Comparison of ENCODE assay signal across 8 cellular contexts in the genomic region with DNA sequence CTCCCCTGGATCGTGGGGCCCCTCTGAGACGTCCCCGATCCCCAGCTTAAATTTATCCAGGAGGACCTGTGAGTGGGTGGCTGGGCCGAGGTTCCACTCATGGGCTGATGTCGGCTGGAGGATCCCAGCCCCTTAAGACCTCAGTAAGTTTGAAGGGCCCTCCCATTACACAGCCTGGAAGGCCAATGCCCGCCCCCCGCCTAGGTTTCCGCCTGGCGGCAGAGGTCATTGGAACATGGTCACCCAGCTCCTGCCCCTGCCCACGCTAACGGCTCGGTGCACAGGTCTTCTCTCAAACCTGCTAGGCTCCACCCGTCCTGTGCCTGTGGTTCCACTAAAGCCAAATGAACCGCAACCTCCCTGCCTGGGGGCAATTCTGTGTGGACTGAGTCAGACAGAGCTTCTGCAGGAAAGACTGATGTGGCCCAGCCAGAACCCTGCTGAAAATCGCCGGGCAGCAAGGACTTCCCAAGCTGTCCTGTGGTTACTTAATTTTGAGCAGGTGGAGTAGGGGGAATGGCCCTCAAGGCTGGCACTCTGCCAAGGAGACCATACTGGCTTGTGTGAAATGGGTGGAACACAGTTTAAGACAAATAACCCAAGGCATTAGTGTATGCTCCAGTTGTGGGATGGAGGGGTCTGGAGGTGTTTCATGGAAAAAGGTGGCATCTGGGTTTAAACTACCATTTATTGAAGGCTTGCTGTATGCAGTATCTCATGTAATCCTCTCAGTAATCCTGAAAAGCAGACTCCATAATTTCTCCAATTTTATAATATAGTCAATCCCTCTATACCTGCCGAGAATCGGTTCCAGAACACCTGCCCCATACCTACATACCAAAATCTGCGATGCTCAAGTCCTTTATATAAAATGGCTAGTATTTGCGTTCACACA. TPM values are rescaled to one million over a fixed set of nuclear protein-coding genes. Genes with fewer than 3 reads are reported as not detected.
DNase-seq lines count a peak whose midpoint lies in the region; ATAC-seq and TF ChIP-seq lines count a peak whose summit lies in the region.

No MANE protein-coding gene starts in this region.

- H3K4me1 ChIP-seq in SJCRH30 (peaks cover 7% of the 10 kb centered on the region), right atrium auricular region (peaks cover 0 to 16% of the 10 kb centered on the region in 2 donors), sigmoid colon (peaks cover 0 to 54% (median 43%) of the 10 kb centered on the region in 4 donors)

- peaks cover 2% of the 10 kb centered on the region; the same call in 1 of the 2 replicates for H3K9me3 ChIP-seq in AG04450 (ENCODE audit: control insufficient read depth, insufficient read depth, low read length)
- no peaks in the 10 kb centered on the region for H3K9me3 ChIP-seq in SJCRH30 (replicated peaks)
- H3K9me3 ChIP-seq in right atrium auricular region = no peaks in the 10 kb centered on the region
- H3K9me3 ChIP-seq in sigmoid colon = no peaks in the 10 kb centered on the region

- DNase-seq in AG04450 (ENCODE audit: low read depth, low spot score) (no peak), HT-29 (ENCODE audit: low spot score) (peak; percentile 65), SJCRH30 (peak; percentile 96 to 97), right atrium auricular region (ENCODE audit: low spot score) (no peak), sigmoid colon (peak; percentile 83), NK-92 (lab: John Stamatoyannopoulos, UW; ENCODE audit: unreplicated experiment) (no peak)
- DNase-seq in activated naive CD8-positive, alpha-beta T cell treated with anti-CD3 and anti-CD28 coated beads, Interleukin-2, amount 50 U/mL, for 24 hours = peak; percentile 49

- CTCF ChIA-PET in AG04450 (lab: Charles Lee) = interaction anchor here (1.1 kb wide), 1 partner anchor 28 kb away, joined by 3 read pairs; no protein-coding TSS in a partner anchor

- 53 to 73% methylated on average over 20 of the region's 20 CpGs for WGBS in sigmoid colon, 2 donors

- POLR2A ChIA-PET in AG04450 (lab: Yijun Ruan, JAX) = interaction anchor here (0.9 to 2.1 kb wide), 7 partner anchors 10 to 88 kb away, joined by 3 to 9 read pairs (median 4); no protein-coding TSS in a partner anchor

- peak overlapping the region; percentile 68 for H3K27ac Mint-ChIP-seq in activated naive CD8-positive, alpha-beta T cell treated with anti-CD3 and anti-CD28 coated beads, Interleukin-2, amount 50 U/mL, for 24 hours

- no peaks in the 10 kb centered on the region for H3K27me3 ChIP-seq in AG04450 (ENCODE audit: control insufficient read depth, insufficient read depth, low read length)
- no peaks in the 10 kb centered on the region for H3K27me3 ChIP-seq in SJCRH30
- H3K27me3 ChIP-seq in right atrium auricular region = no peaks in the 10 kb centered on the region
- no peaks in the 10 kb centered on the region for H3K27me3 ChIP-seq in sigmoid colon

- H3K36me3 Mint-ChIP-seq in activated naive CD8-positive, alpha-beta T cell treated with anti-CD3 and anti-CD28 coated beads, Interleukin-2, amount 50 U/mL, for 24 hours (ENCODE audit: low read depth) = peaks cover 10% of the 10 kb centered on the region

- peak; percentile 13 for ATAC-seq in GM19043 (IDR thresholded peaks at IDR 0.05; ENCODE audit: low read depth, unreplicated experiment)
- ATAC-seq in activated naive CD8-positive, alpha-beta T cell treated with anti-CD3 and anti-CD28 coated beads, Interleukin-2, amount 50 U/mL, for 24 hours = peak; percentile 58

- no peaks in the 10 kb centered on the region for H3K27me3 Mint-ChIP-seq in activated naive CD8-positive, alpha-beta T cell treated with anti-CD3 and anti-CD28 coated beads, Interleukin-2, amount 50 U/mL, for 24 hours

- peak overlapping the region; percentile 82 for H3K4me3 Mint-ChIP-seq in activated naive CD8-positive, alpha-beta T cell treated with anti-CD3 and anti-CD28 coated beads, Interleukin-2, amount 50 U/mL, for 24 hours

- H3K9me3 Mint-ChIP-seq in activated naive CD8-positive, alpha-beta T cell treated with anti-CD3 and anti-CD28 coated beads, Interleukin-2, amount 50 U/mL, for 24 hours = no peaks in the 10 kb centered on the region

- peaks cover 21% of the 10 kb centered on the region for H3K4me1 Mint-ChIP-seq in activated naive CD8-positive, alpha-beta T cell treated with anti-CD3 and anti-CD28 coated beads, Interleukin-2, amount 50 U/mL, for 24 hours

- H3K4me3 ChIP-seq in AG04450 (ENCODE audit: low read depth, low read length) (peak overlapping the region; percentile 68), SJCRH30 (peak overlapping the region; percentile 95), right atrium auricular region (peak overlapping the region; percentile 67 to 78), sigmoid colon (peak overlapping the region; percentile 78 to 97 (median 96))

- H3K27ac ChIP-seq in AG04450 (ENCODE audit: low read depth, low read length) = no peak overlapping the region
- peak overlapping the region; percentile 90 for H3K27ac ChIP-seq in SJCRH30
- H3K27ac ChIP-seq in right atrium auricular region = peak overlapping the region; percentile 76 to 81
- H3K27ac ChIP-seq in sigmoid colon = peak overlapping the region; percentile 91 to 99 (median 94)

- TF ChIP-seq CTCF in AG04450 (IDR thresholded peaks at IDR 0.05; ENCODE audit: low read depth, low read length) = no peak
- TF ChIP-seq CTCF in right atrium auricular region (IDR thresholded peaks at IDR 0.05) = peak in 1 of 2 donors; percentile 5
- peak in 1 of 4 experiments; percentile 10 for TF ChIP-seq CTCF in sigmoid colon (IDR thresholded peaks at IDR 0.05)

- H3K36me3 ChIP-seq in SJCRH30 (no peaks in the 10 kb centered on the region), right atrium auricular region (no peaks in the 10 kb centered on the region), sigmoid colon (peaks cover 0 to 9% (median 0%) of the 10 kb centered on the region in 4 donors)

- TF ChIP-seq POLR2A in sigmoid colon (IDR thresholded peaks at IDR 0.05) = no peak

- intact Hi-C loops in sigmoid colon (cut with DNase I) = no loop called here

- no peak for TF ChIP-seq EP300 in sigmoid colon (IDR thresholded peaks at IDR 0.05)

RNA-seq across cellular contexts. Expression of a gene that starts 0.9 kb away (rescaled TPM):
- polyA plus RNA-seq in AG04450 (2011; rRNA removed) (2.8 and 3.4 TPM in 2 replicates), sigmoid colon (1 to 10 TPM in 2 of 3 donors, under 1 TPM in 1; 0.23 to 6.8 (median 1.8) TPM)
- 7.0 and 9.5 TPM in 2 replicates for polyA minus RNA-seq in AG04450 (2011; rRNA and poly(A)+ RNA removed)
- 7.9 and 9.0 TPM in 2 replicates for total RNA-seq in HT-29 (2014; rRNA removed; shearing (Covaris generic))
- total RNA-seq in SJCRH30 (2014; rRNA removed; shearing (Covaris generic)) = 13.2 and 14.8 TPM in 2 replicates
- total RNA-seq in right atrium auricular region (1 to 10 TPM; 2.3 to 2.4 TPM), sigmoid colon (100 to 1,000 TPM; 179 to 346 (median 240) TPM)

Comparison
In these comparisons a context has a peak if more than half of its experiments do, and no peak if none do; other contexts are left out.
1. DNase-seq: peak in HT-29 (single experiment), SJCRH30 (2 of 2), activated naive CD8-positive, alpha-beta T cell treated with anti-CD3 and anti-CD28 coated beads, Interleukin-2, amount 50 U/mL, for 24 hours (single experiment) and sigmoid colon (single experiment); none in AG04450 (single experiment), right atrium auricular region (single experiment) and NK-92 (single experiment).
2. RNA of a gene that starts 0.9 kb away (total RNA-seq): 179 to 346 TPM in sigmoid colon; 13.2 to 14.8 TPM in SJCRH30, 7.9 to 9.0 TPM in HT-29 and 2.3 to 2.4 TPM in right atrium auricular region; every median in the first group is over 10 times any median in the second.
3. Peak in every context shown above with its lines, with median percentiles within 50 percentile points of each other: H3K4me3 ChIP-seq.